In the genomic region with DNA sequence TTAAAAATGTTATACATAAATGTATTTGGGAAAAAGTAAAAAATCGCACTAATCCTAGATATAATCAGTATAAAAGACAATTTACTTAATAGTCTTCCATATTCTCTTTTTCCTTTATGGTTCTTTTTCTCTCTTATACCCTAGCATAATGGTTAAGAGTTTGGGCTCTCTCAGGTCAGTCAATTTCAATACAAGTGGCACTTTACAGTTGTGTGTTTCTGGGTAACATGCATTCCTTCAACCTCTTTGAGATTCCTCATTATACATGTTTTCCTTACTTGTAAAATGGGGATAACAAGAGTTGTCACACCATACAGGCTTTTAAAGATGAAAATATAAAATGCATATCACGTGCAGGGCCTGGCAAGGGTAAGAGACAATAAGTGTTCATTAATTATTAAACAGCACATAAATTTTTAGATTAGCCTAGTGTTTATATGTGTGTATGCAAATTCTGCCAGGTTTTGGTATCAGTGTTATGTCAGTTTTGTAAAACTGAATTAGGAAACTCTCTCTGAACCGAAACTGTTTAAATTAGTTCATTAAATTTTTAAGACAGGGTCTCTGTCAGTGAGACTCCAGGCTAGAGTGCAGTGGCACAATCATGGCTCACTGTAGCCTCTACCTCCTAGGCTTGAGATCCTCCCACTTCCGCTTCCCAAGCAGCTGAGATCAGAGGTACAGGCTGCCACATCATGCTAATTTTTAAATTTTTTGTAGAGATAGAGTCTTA, we compare ENCODE assay signal across 10 cellular contexts. TPM values are rescaled to one million over a fixed set of nuclear protein-coding genes. Genes with fewer than 3 reads are reported as not detected.
DNase-seq lines count a peak whose midpoint lies in the region; ATAC-seq, FAIRE-seq and TF ChIP-seq lines count a peak whose summit lies in the region.
"Had no signal": no experiment of that assay in that cellular context is flagged by ENCODE, and none has a peak within 500 bp of the region (broad histone marks: within the 10 kb centered on the region; RNA-seq: fewer than 3 reads in every experiment).

No MANE protein-coding gene starts in this region.

- H3K9me3 Mint-ChIP-seq in activated CD4-positive, alpha-beta memory T cell treated with anti-CD3 and anti-CD28 coated beads, Interleukin-2, amount 10 ng/mL, durations not matched to agents 7 days and 5 days: no peaks in the 10 kb centered on the region

- no peak overlapping the region for H3K27ac Mint-ChIP-seq in activated CD4-positive, alpha-beta memory T cell treated with anti-CD3 and anti-CD28 coated beads, Interleukin-2, amount 10 ng/mL, durations not matched to agents 7 days and 5 days

- POLR2A ChIA-PET in activated CD4-positive, alpha-beta memory T cell treated with anti-CD3 and anti-CD28 coated beads, Interleukin-2, amount 10 ng/mL, durations not matched to agents 7 days and 5 days (lab: Charles Lee): interaction anchor here (1.4 to 14.2 kb wide), 3 partner anchors 9 to 91 kb away, joined by 5 to 445 read pairs (median 10); a partner anchor contains a TSS

- H3K27me3 Mint-ChIP-seq in activated CD4-positive, alpha-beta memory T cell treated with anti-CD3 and anti-CD28 coated beads, Interleukin-2, amount 10 ng/mL, durations not matched to agents 7 days and 5 days: no peaks in the 10 kb centered on the region

- peak; percentile 64 for ATAC-seq in HG03159 (IDR thresholded peaks at IDR 0.05; ENCODE audit: unreplicated experiment)

- CTCF ChIA-PET in activated CD4-positive, alpha-beta memory T cell treated with anti-CD3 and anti-CD28 coated beads, Interleukin-2, amount 10 ng/mL, durations not matched to agents 7 days and 5 days (lab: Charles Lee): interaction anchor here (0.9 kb wide), 1 partner anchor 92 kb away, joined by 3 read pairs; a partner anchor contains a TSS

- TF ChIP-seq CTCF in D721Med (IDR thresholded peaks at IDR 0.05; ENCODE audit: insufficient read depth, missing control alignments): no peak

- H3K4me1 Mint-ChIP-seq in activated CD4-positive, alpha-beta memory T cell treated with anti-CD3 and anti-CD28 coated beads, Interleukin-2, amount 10 ng/mL, durations not matched to agents 7 days and 5 days: peaks cover 78% of the 10 kb centered on the region

- DNase-seq in CD1c-positive myeloid dendritic cell (ENCODE audit: extremely low spot score) (peak; percentile 74), GM19239 (ENCODE audit: insufficient read length, low spot score) (no peak), D721Med (ENCODE audit: insufficient read length, low spot score) (no peak), islet precursor cell (no peak), NCI-H345 (lab: John Stamatoyannopoulos, UW) (no peak), ureter (ENCODE audit: low spot score) (no peak)
- DNase-seq in activated CD4-positive, alpha-beta memory T cell treated with anti-CD3 and anti-CD28 coated beads, Interleukin-2, amount 10 ng/mL, durations not matched to agents 7 days and 5 days: peak; percentile 35
- DNase-seq: mammary epithelial cell had no signal

- FAIRE-seq in GM19239 (lab: Jason Lieb, UNC) (peak; percentile 93), D721Med (lab: Jason Lieb, UNC) (no peak)
- FAIRE-seq: G401.6 had no signal

- H3K36me3 Mint-ChIP-seq in activated CD4-positive, alpha-beta memory T cell treated with anti-CD3 and anti-CD28 coated beads, Interleukin-2, amount 10 ng/mL, durations not matched to agents 7 days and 5 days (ENCODE audit: low read depth): peaks cover 42% of the 10 kb centered on the region

- no peak overlapping the region for H3K4me3 Mint-ChIP-seq in activated CD4-positive, alpha-beta memory T cell treated with anti-CD3 and anti-CD28 coated beads, Interleukin-2, amount 10 ng/mL, durations not matched to agents 7 days and 5 days

RNA-seq across cellular contexts. Expression of a gene that starts 49.8 kb away (rescaled TPM):
- total RNA-seq in activated CD4-positive, alpha-beta memory T cell treated with anti-CD3 and anti-CD28 coated beads, Interleukin-2, amount 10 ng/mL, durations not matched to agents 7 days and 5 days: 100 to 1,000 TPM; 159 to 169 TPM
- total RNA-seq in ureter: 124 TPM

Comparison
In these comparisons a context has a peak if more than half of its experiments do, and no peak if none do; other contexts are left out.
1. DNase-seq: peak in CD1c-positive myeloid dendritic cell (single experiment) and activated CD4-positive, alpha-beta memory T cell treated with anti-CD3 and anti-CD28 coated beads, Interleukin-2, amount 10 ng/mL, durations not matched to agents 7 days and 5 days (single experiment); none in GM19239 (single experiment), D721Med (single experiment), islet precursor cell (single experiment), NCI-H345 (single experiment) and ureter (single experiment).